ENCODE assay signal across 15 cellular contexts in the genomic region with DNA sequence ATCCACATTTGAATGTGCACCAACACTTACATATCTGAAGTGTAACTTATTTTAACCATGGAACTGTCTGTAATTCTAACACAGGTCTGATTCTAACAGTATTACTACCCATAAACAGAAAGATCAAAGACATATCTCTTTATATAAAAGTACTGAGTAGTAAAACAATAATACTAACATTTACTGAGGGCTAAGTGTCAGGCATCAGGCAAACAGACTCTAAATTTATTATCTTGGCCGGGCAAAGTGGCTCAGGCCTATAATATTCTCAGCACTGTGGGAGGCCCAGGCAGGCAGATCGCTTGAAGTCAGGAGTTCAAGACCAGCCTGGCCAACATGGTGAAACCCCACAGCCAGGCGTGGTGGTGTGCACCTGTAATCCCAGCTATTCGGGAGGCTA.
DNase-seq lines count a peak whose midpoint lies in the region; ATAC-seq, FAIRE-seq and TF ChIP-seq lines count a peak whose summit lies in the region.
"Had no signal": no experiment of that assay in that cellular context is flagged by ENCODE, and none has a peak within 500 bp of the region (broad histone marks: within the 10 kb centered on the region; RNA-seq: fewer than 3 reads in every experiment).

No MANE protein-coding gene starts in this region.

- no peak for DNase-seq in A673 (ENCODE audit: low spot score)
- DNase-seq in CD4-positive, alpha-beta T cell = no peak
- DNase-seq in brain microvascular endothelial cell = no peak
- DNase-seq in mucosa of descending colon = peak in 1 of 3 donors; percentile 19
- DNase-seq in GM19239 (ENCODE audit: insufficient read length, low spot score) = no peak
- no peak for DNase-seq in T-helper 2 cell treated with Interferon-gamma antibody and Interleukin-4, amounts not matched to agents 5 μg/mL and 100 μg/mL, for 36 hours (ENCODE audit: low spot score)
- DNase-seq: BE2C, DMS79, H7 had no signal

- H3K4me3 Mint-ChIP-seq in CD4-positive, alpha-beta T cell = no peak overlapping the region
- no peak overlapping the region for H3K4me3 Mint-ChIP-seq in T-helper 2 cell treated with Interferon-gamma antibody and Interleukin-4, amounts not matched to agents 5 μg/mL and 100 μg/mL, for 36 hours
- H3K4me3 Mint-ChIP-seq: GM23338 had no signal

- POLR2A ChIA-PET in A673 (lab: Charles Lee; ENCODE audit: low non-redundant PET) = no interaction called here
- POLR2A ChIA-PET in CD4-positive, alpha-beta T cell (lab: Charles Lee) = no interaction called here

- ATAC-seq in CD4-positive, alpha-beta T cell (ENCODE audit: poor library complexity) = no peak
- ATAC-seq in mucosa of descending colon (peak; percentile 51), GM21717 (IDR thresholded peaks at IDR 0.05; ENCODE audit: unreplicated experiment) (no peak)
- ATAC-seq: GM12878, GM23338 had no signal

- in situ Hi-C loops in brain microvascular endothelial cell (cut with HindIII; ENCODE audit: low pct_ligation_motif_present, low sequenced_read_pairs) = no loop called here

- H3K27me3 ChIP-seq in A673 (replicated peaks; ENCODE audit: insufficient read depth, low read depth, low read length, poor library complexity) (no peaks in the 10 kb centered on the region), brain microvascular endothelial cell (replicated peaks) (no peaks in the 10 kb centered on the region)
- no peaks in the 10 kb centered on the region for H3K27me3 ChIP-seq in CD4-positive, alpha-beta T cell (ENCODE audit: control insufficient read depth, insufficient read depth, low read length)
- H3K27me3 ChIP-seq: BE2C had no signal

- H3K36me3 ChIP-seq in A673 (ENCODE audit: insufficient read depth, low read length, poor library complexity, severe bottlenecking) (peaks cover 78% of the 10 kb centered on the region), brain microvascular endothelial cell (replicated peaks) (peaks cover 23% of the 10 kb centered on the region), mucosa of descending colon (ENCODE audit: low read depth) (no peaks in the 10 kb centered on the region)
- H3K36me3 ChIP-seq: BE2C had no signal

- no peaks in the 10 kb centered on the region for H3K27me3 Mint-ChIP-seq in CD4-positive, alpha-beta T cell
- no peaks in the 10 kb centered on the region for H3K27me3 Mint-ChIP-seq in T-helper 2 cell treated with Interferon-gamma antibody and Interleukin-4, amounts not matched to agents 5 μg/mL and 100 μg/mL, for 36 hours (ENCODE audit: low read depth)

- FAIRE-seq in GM19239 (lab: Jason Lieb, UNC) = no peak
- FAIRE-seq: A204.1, GM18507 had no signal

- CTCF ChIA-PET in A673 (lab: Charles Lee) = no interaction called here
- CTCF ChIA-PET in CD4-positive, alpha-beta T cell (lab: Charles Lee) = interaction anchor here (1.1 to 2.4 kb wide), 3 partner anchors 12 to 195 kb away, joined by 3 to 9 read pairs (median 4); no protein-coding TSS in a partner anchor

- intact Hi-C loops in A673 (cut with micrococcal nuclease; ENCODE audit: unreplicated experiment) = no loop called here
- intact Hi-C loops in CD4-positive, alpha-beta T cell (cut with DNase I, micrococcal nuclease) = no loop called here
- intact Hi-C loops in mucosa of descending colon (cut with DNase I, micrococcal nuclease) = no loop called here

- H3K27ac ChIP-seq in A673 (ENCODE audit: low read depth, low read length, poor library complexity, severe bottlenecking) (peak overlapping the region; percentile 35), brain microvascular endothelial cell (peak overlapping the region; percentile 63)
- H3K27ac ChIP-seq in CD4-positive, alpha-beta T cell (ENCODE audit: low read depth, low read length) = no peak overlapping the region
- H3K27ac ChIP-seq: C4-2B had no signal

- no TSS peak for BruUV-seq in A673 (replicated peaks; lab: Mats Ljungman, UMichigan)

- no peak overlapping the region for H3K4me3 ChIP-seq in A673 (ENCODE audit: low read depth, low read length, poor library complexity, severe bottlenecking)
- no peak overlapping the region for H3K4me3 ChIP-seq in brain microvascular endothelial cell (ENCODE audit: low read depth, low read length)
- H3K4me3 ChIP-seq in mucosa of descending colon = no peak overlapping the region
- H3K4me3 ChIP-seq: GM12878, GM23338 had no signal

- peak overlapping the region; percentile 22 for H3K27ac Mint-ChIP-seq in CD4-positive, alpha-beta T cell
- no peak overlapping the region for H3K27ac Mint-ChIP-seq in T-helper 2 cell treated with Interferon-gamma antibody and Interleukin-4, amounts not matched to agents 5 μg/mL and 100 μg/mL, for 36 hours
- H3K27ac Mint-ChIP-seq: GM23338 had no signal

- H3K9me3 ChIP-seq in A673 (ENCODE audit: low read depth, low read length, poor library complexity, severe bottlenecking) (no peaks in the 10 kb centered on the region), mucosa of descending colon (no peaks in the 10 kb centered on the region)
- no peaks in the 10 kb centered on the region for H3K9me3 ChIP-seq in CD4-positive, alpha-beta T cell (ENCODE audit: control insufficient read depth, low read length)
- H3K9me3 ChIP-seq: BE2C had no signal

- peaks cover 89% of the 10 kb centered on the region for H3K36me3 Mint-ChIP-seq in CD4-positive, alpha-beta T cell (ENCODE audit: low read depth)
- peaks cover 55% of the 10 kb centered on the region for H3K36me3 Mint-ChIP-seq in T-helper 2 cell treated with Interferon-gamma antibody and Interleukin-4, amounts not matched to agents 5 μg/mL and 100 μg/mL, for 36 hours (ENCODE audit: low read depth)

- H3K4me1 Mint-ChIP-seq in CD4-positive, alpha-beta T cell (ENCODE audit: low read depth) = peaks cover 88% of the 10 kb centered on the region
- H3K4me1 Mint-ChIP-seq in T-helper 2 cell treated with Interferon-gamma antibody and Interleukin-4, amounts not matched to agents 5 μg/mL and 100 μg/mL, for 36 hours (ENCODE audit: low read depth) = peaks cover 40% of the 10 kb centered on the region

- H3K4me1 ChIP-seq in A673 (ENCODE audit: insufficient read depth, low read length, poor library complexity, severe bottlenecking) (peaks cover 12% of the 10 kb centered on the region), mucosa of descending colon (ENCODE audit: low read depth) (no peaks in the 10 kb centered on the region)
- H3K4me1 ChIP-seq: BE2C had no signal

- no peak for TF ChIP-seq CTCF in A673 (conservative IDR thresholded peaks at IDR 0.05; ENCODE audit: low read depth, low read length)
- no peak for TF ChIP-seq CTCF in CD4-positive, alpha-beta T cell (IDR thresholded peaks at IDR 0.05)
- TF ChIP-seq CTCF in brain microvascular endothelial cell (IDR thresholded peaks at IDR 0.05; ENCODE audit: low read depth, low read length, missing control alignments) = no peak
- TF ChIP-seq CTCF in mucosa of descending colon (IDR thresholded peaks at IDR 0.05) = no peak

- no peaks in the 10 kb centered on the region for H3K9me3 Mint-ChIP-seq in CD4-positive, alpha-beta T cell
- H3K9me3 Mint-ChIP-seq in T-helper 2 cell treated with Interferon-gamma antibody and Interleukin-4, amounts not matched to agents 5 μg/mL and 100 μg/mL, for 36 hours = no peaks in the 10 kb centered on the region
- H3K9me3 Mint-ChIP-seq: GM23338 had no signal
